In genomic region chr13:51978836-51979556, GRCh38 we compare ENCODE assay signal across 17 cellular contexts. TPM values are rescaled to one million over a fixed set of nuclear protein-coding genes. Genes with fewer than 3 reads are reported as not detected.
DNase-seq lines count a peak whose midpoint lies in the region; ATAC-seq and TF ChIP-seq lines count a peak whose summit lies in the region.
"Had no signal": no experiment of that assay in that cellular context is flagged by ENCODE, and none has a peak within 500 bp of the region (broad histone marks: within the 10 kb centered on the region; RNA-seq: fewer than 3 reads in every experiment).

No MANE protein-coding gene starts in this region.

- in situ Hi-C loops in gastrocnemius medialis (cut with MboI; ENCODE audit: low sequenced_read_pairs in 4 of 4), result no loop called here
- in situ Hi-C loops in ACHN (cut with HindIII; ENCODE audit: low pct_ligation_motif_present, low pct_unique_long_range_greater_than_20kb, low sequenced_read_pairs), result no loop called here

- no peaks in the 10 kb centered on the region for H3K4me1 ChIP-seq in gastrocnemius medialis
- H3K4me1 ChIP-seq: foreskin keratinocyte had no signal

- ATAC-seq in gastrocnemius medialis (no peak), GM21360 (IDR thresholded peaks at IDR 0.05; ENCODE audit: unreplicated experiment) (no peak)
- ATAC-seq: foreskin keratinocyte, PC-3, SK-N-SH treated with all-trans-retinoic acid at 6 μM for 48 hours had no signal

- H3K9me3 Mint-ChIP-seq in mesothelial cell of epicardium, result peaks cover 10% of the 10 kb centered on the region
- H3K9me3 Mint-ChIP-seq: activated CD4-positive, alpha-beta memory T cell treated with anti-CD3 and anti-CD28 coated beads for 36 hours; memory B cell; neural progenitor cell had no signal

- H3K4me3 Mint-ChIP-seq in mesothelial cell of epicardium, result no peak overlapping the region
- H3K4me3 Mint-ChIP-seq: activated CD4-positive, alpha-beta memory T cell treated with anti-CD3 and anti-CD28 coated beads for 36 hours; memory B cell; neural progenitor cell had no signal

- DNase-seq in HuH-7.5 (ENCODE audit: low spot score) (peak; percentile 54), amniotic epithelial cell (ENCODE audit: low read depth) (peak; percentile 68), mesothelial cell of epicardium (ENCODE audit: low spot score in 2 of 2, unreplicated experiment in 2 of 2) (no peak), gastrocnemius medialis (no peak), ACHN (no peak)
- DNase-seq: activated CD4-positive, alpha-beta memory T cell treated with anti-CD3 and anti-CD28 coated beads for 36 hours; AML-193; foreskin keratinocyte; GF-D8; MM.1S; NCI-H2081 treated with DMSO at 0.1 percent for 48 hours; PC-3; stimulated activated CD4-positive, alpha-beta T cell treated with anti-CD3 and anti-CD28 coated beads, Interleukin-1b, Interleukin-23, amount 100 ng/mL, for 48 hours had no signal

- no peak for TF ChIP-seq POLR2A in gastrocnemius medialis (IDR thresholded peaks at IDR 0.05)

- H3K36me3 ChIP-seq in gastrocnemius medialis, result no peaks in the 10 kb centered on the region
- H3K36me3 ChIP-seq: neural progenitor cell had no signal

- H3K4me3 ChIP-seq in gastrocnemius medialis, result no peak overlapping the region
- H3K4me3 ChIP-seq: neural progenitor cell had no signal

- no peak for TF ChIP-seq CTCF in mesothelial cell of epicardium (IDR thresholded peaks at IDR 0.05; ENCODE audit: unreplicated experiment)
- no peak for TF ChIP-seq CTCF in gastrocnemius medialis (IDR thresholded peaks at IDR 0.05 in 4 of 5, conservative IDR thresholded peaks at IDR 0.05 in 1 of 5)

- H3K27ac Mint-ChIP-seq in mesothelial cell of epicardium, result peak overlapping the region; percentile 73
- H3K27ac Mint-ChIP-seq: activated CD4-positive, alpha-beta memory T cell treated with anti-CD3 and anti-CD28 coated beads for 36 hours; memory B cell; neural progenitor cell had no signal

- no peaks in the 10 kb centered on the region for H3K27me3 Mint-ChIP-seq in mesothelial cell of epicardium (ENCODE audit: low read depth)
- H3K27me3 Mint-ChIP-seq: activated CD4-positive, alpha-beta memory T cell treated with anti-CD3 and anti-CD28 coated beads for 36 hours had no signal

- H3K4me1 Mint-ChIP-seq in mesothelial cell of epicardium, result peaks cover 34% of the 10 kb centered on the region
- H3K4me1 Mint-ChIP-seq: memory B cell had no signal

- no peaks in the 10 kb centered on the region for H3K9me3 ChIP-seq in gastrocnemius medialis

- peaks cover 19% of the 10 kb centered on the region for H3K36me3 Mint-ChIP-seq in mesothelial cell of epicardium
- H3K36me3 Mint-ChIP-seq: activated CD4-positive, alpha-beta memory T cell treated with anti-CD3 and anti-CD28 coated beads for 36 hours; memory B cell; neural progenitor cell had no signal

- H3K27ac ChIP-seq in gastrocnemius medialis, result no peak overlapping the region
- H3K27ac ChIP-seq: foreskin keratinocyte, neural progenitor cell had no signal

- intact Hi-C loops in gastrocnemius medialis (cut with DNase I; ENCODE audit: low total_unique reads), result no loop called here

- no peaks in the 10 kb centered on the region for H3K27me3 ChIP-seq in gastrocnemius medialis
- H3K27me3 ChIP-seq: foreskin keratinocyte, neural progenitor cell had no signal

RNA-seq across cellular contexts. Expression of gene ATP7B, which starts 32.3 kb away (rescaled TPM):
- total RNA-seq in mesothelial cell of epicardium (133 to 142 TPM (median 137 TPM) in 3 replicates), gastrocnemius medialis (1 to 10 TPM; 1.6 to 3.3 (median 2.6) TPM)

RNA-seq across cellular contexts. Expression of gene ALG11, which starts 33.2 kb away (rescaled TPM):
- 65.7 to 68.7 TPM (median 66.2 TPM) in 3 replicates for total RNA-seq in mesothelial cell of epicardium
- total RNA-seq in gastrocnemius medialis, result 10 to 100 TPM in 2 of 4 donors, 1 to 10 TPM in 2; 8.9 to 14.2 (median 10.1) TPM

RNA-seq across cellular contexts. Expression of gene UTP14C, which starts 45.5 kb away (rescaled TPM):
- total RNA-seq in mesothelial cell of epicardium (24.8 to 27.1 TPM (median 25.3 TPM) in 3 replicates), gastrocnemius medialis (10 to 100 TPM in 2 of 4 donors, 1 to 10 TPM in 2; 8.1 to 11.4 (median 9.5) TPM)

Comparison
In these comparisons a context has a peak if more than half of its experiments do, and no peak if none do; other contexts are left out.
1. DNase-seq: peak in HuH-7.5 (single experiment) and amniotic epithelial cell (single experiment); none in mesothelial cell of epicardium (0 of 2), gastrocnemius medialis (0 of 2) and ACHN (single experiment).
2. RNA of gene ATP7B, which starts 32.3 kb away (total RNA-seq): 133 to 142 TPM in mesothelial cell of epicardium; 1.6 to 3.3 TPM in gastrocnemius medialis; every median in the first group is over 10 times any median in the second.